Comparison of ENCODE assay signal across 29 cellular contexts in the genomic region with DNA sequence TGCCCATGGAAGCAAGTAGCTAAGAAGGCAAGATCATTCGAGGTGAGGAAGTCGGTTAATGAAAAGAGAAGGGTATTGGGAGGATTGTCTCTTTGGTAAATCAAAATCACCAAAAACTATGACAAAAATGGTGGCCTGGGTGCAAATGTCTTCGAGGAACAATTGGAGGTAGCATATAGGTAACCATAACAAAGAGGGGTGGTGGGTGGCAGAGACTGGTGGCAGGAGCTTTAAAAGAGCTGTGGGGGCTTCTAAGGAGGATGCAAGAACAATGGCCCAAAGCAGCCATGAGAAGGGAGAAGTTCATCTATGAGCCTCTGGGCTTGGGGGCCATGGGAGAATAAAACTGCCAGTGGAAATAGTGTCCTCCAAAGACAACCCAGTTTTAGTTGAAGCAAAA.
"Had no signal": no experiment of that assay in that cellular context is flagged by ENCODE, and none has a peak within 500 bp of the region (broad histone marks: within the 10 kb centered on the region; RNA-seq: fewer than 3 reads in every experiment).

No MANE protein-coding gene starts in this region.

- H3K27me3 ChIP-seq: neutrophil, ovary, right lobe of liver, sigmoid colon, stomach, thyroid gland, tibial nerve, upper lobe of left lung had no signal

- H3K79me2 ChIP-seq: parathyroid adenoma had no signal

- H3K9me3 ChIP-seq: neutrophil, ovary, psoas muscle, right lobe of liver, sigmoid colon, stomach, thoracic aorta, thyroid gland, tibial nerve, upper lobe of left lung had no signal

- H3K4me3 Mint-ChIP-seq: naive thymus-derived CD8-positive, alpha-beta T cell; natural killer cell treated with Interleukin-12 subunit alpha and Interleukin-12 subunit beta and Interleukin-15 and Interleukin-18, amount 100 ng/mL, for 72 hours; nephron progenitor cell; neural crest cell; stimulated activated effector memory CD8-positive, alpha-beta T cell treated with anti-CD3 and anti-CD28 coated beads, Interleukin-12 subunit alpha, Interleukin-12 subunit beta, amount 100 ng/mL, for 72 hours; stimulated activated naive B cell treated with anti-CD40 and anti-IgM and Interleukin-4, amounts not matched to agents 10 μg/mL and 1 μg/mL and 100 μg/mL, for 72 hours; stimulated activated naive CD8-positive, alpha-beta T cell treated with anti-CD3 and anti-CD28 coated beads, Interleukin-15, Interleukin-2, amounts not matched to agents 100 ng/mL and 50 ng/mL, for 24 hours had no signal

- H3K27ac Mint-ChIP-seq: naive thymus-derived CD8-positive, alpha-beta T cell; natural killer cell treated with Interleukin-12 subunit alpha and Interleukin-12 subunit beta and Interleukin-15 and Interleukin-18, amount 100 ng/mL, for 72 hours; nephron progenitor cell; progenitor cell of endocrine pancreas; stimulated activated effector memory CD8-positive, alpha-beta T cell treated with anti-CD3 and anti-CD28 coated beads, Interleukin-12 subunit alpha, Interleukin-12 subunit beta, amount 100 ng/mL, for 72 hours; stimulated activated naive B cell treated with anti-CD40 and anti-IgM and Interleukin-4, amounts not matched to agents 10 μg/mL and 1 μg/mL and 100 μg/mL, for 72 hours; stimulated activated naive CD8-positive, alpha-beta T cell treated with anti-CD3 and anti-CD28 coated beads, Interleukin-15, Interleukin-2, amounts not matched to agents 100 ng/mL and 50 ng/mL, for 24 hours had no signal

- DNase-seq: naive thymus-derived CD8-positive, alpha-beta T cell; nephron progenitor cell; nucleus accumbens; ovary; posterior cingulate gyrus; psoas muscle; right cardiac atrium; right lobe of liver; sigmoid colon; small intestine; stimulated activated CD4-positive, alpha-beta T cell treated with anti-CD3 and anti-CD28 coated beads, Interleukin-15, amount 100 ng/mL, for 24 hours; stimulated activated CD4-positive, alpha-beta T cell treated with anti-CD3 and anti-CD28 coated beads, Interleukin-2, amount 100 ng/mL, for 24 hours; stimulated activated CD4-positive, alpha-beta T cell treated with anti-CD3 and anti-CD28 coated beads, Interleukin-2, amount 100 ng/mL, for 48 hours; stimulated activated CD4-positive, alpha-beta T cell treated with anti-CD3 and anti-CD28 coated beads, Interleukin-4, amount 100 ng/mL, for 24 hours; stimulated activated naive B cell treated with anti-CD40 and anti-IgM and Interleukin-4, amounts not matched to agents 10 μg/mL and 1 μg/mL and 100 μg/mL, for 72 hours; stimulated activated naive CD4-positive, alpha-beta T cell treated with Interleukin-2 at 50 U/mL for 16 hours; stomach; thyroid gland; trophoblast cell; upper lobe of left lung had no signal

- ATAC-seq: naive thymus-derived CD8-positive, alpha-beta T cell; natural killer cell treated with Interleukin-12 subunit alpha and Interleukin-12 subunit beta and Interleukin-15 and Interleukin-18, amount 100 ng/mL, for 72 hours; psoas muscle; right cardiac atrium; right lobe of liver; stimulated activated naive B cell treated with anti-CD40 and anti-IgM and Interleukin-4, amounts not matched to agents 10 μg/mL and 1 μg/mL and 100 μg/mL, for 72 hours had no signal

- H3K27me3 Mint-ChIP-seq: natural killer cell treated with Interleukin-12 subunit alpha and Interleukin-12 subunit beta and Interleukin-15 and Interleukin-18, amount 100 ng/mL, for 72 hours; stimulated activated naive B cell treated with anti-CD40 and anti-IgM and Interleukin-4, amounts not matched to agents 10 μg/mL and 1 μg/mL and 100 μg/mL, for 72 hours; stimulated activated naive CD8-positive, alpha-beta T cell treated with anti-CD3 and anti-CD28 coated beads, Interleukin-15, Interleukin-2, amounts not matched to agents 100 ng/mL and 50 ng/mL, for 24 hours had no signal

- H3K36me3 ChIP-seq: neutrophil, ovary, right lobe of liver, sigmoid colon, stomach, thoracic aorta, thyroid gland, tibial nerve, upper lobe of left lung had no signal

- H3K36me3 Mint-ChIP-seq: naive thymus-derived CD8-positive, alpha-beta T cell; natural killer cell treated with Interleukin-12 subunit alpha and Interleukin-12 subunit beta and Interleukin-15 and Interleukin-18, amount 100 ng/mL, for 72 hours; stimulated activated effector memory CD8-positive, alpha-beta T cell treated with anti-CD3 and anti-CD28 coated beads, Interleukin-12 subunit alpha, Interleukin-12 subunit beta, amount 100 ng/mL, for 72 hours; stimulated activated naive B cell treated with anti-CD40 and anti-IgM and Interleukin-4, amounts not matched to agents 10 μg/mL and 1 μg/mL and 100 μg/mL, for 72 hours had no signal

- H3K27ac ChIP-seq: neutrophil, ovary, parathyroid adenoma, psoas muscle, right lobe of liver, sigmoid colon, stomach, thoracic aorta, thyroid gland, tibial nerve, upper lobe of left lung had no signal

- H2AFZ ChIP-seq: parathyroid adenoma had no signal

- H3K4me3 ChIP-seq: ovary, psoas muscle, right lobe of liver, sigmoid colon, stomach, thoracic aorta, thyroid gland, tibial nerve, upper lobe of left lung had no signal

- H3K9me3 Mint-ChIP-seq: naive thymus-derived CD8-positive, alpha-beta T cell; nephron progenitor cell; neural crest cell; stimulated activated effector memory CD8-positive, alpha-beta T cell treated with anti-CD3 and anti-CD28 coated beads, Interleukin-12 subunit alpha, Interleukin-12 subunit beta, amount 100 ng/mL, for 72 hours; stimulated activated naive B cell treated with anti-CD40 and anti-IgM and Interleukin-4, amounts not matched to agents 10 μg/mL and 1 μg/mL and 100 μg/mL, for 72 hours; stimulated activated naive CD8-positive, alpha-beta T cell treated with anti-CD3 and anti-CD28 coated beads, Interleukin-15, Interleukin-2, amounts not matched to agents 100 ng/mL and 50 ng/mL, for 24 hours had no signal

- H3K4me1 Mint-ChIP-seq: naive thymus-derived CD8-positive, alpha-beta T cell; nephron progenitor cell; neural crest cell; stimulated activated effector memory CD8-positive, alpha-beta T cell treated with anti-CD3 and anti-CD28 coated beads, Interleukin-12 subunit alpha, Interleukin-12 subunit beta, amount 100 ng/mL, for 72 hours; stimulated activated naive B cell treated with anti-CD40 and anti-IgM and Interleukin-4, amounts not matched to agents 10 μg/mL and 1 μg/mL and 100 μg/mL, for 72 hours had no signal

- H3K4me1 ChIP-seq: parathyroid adenoma, psoas muscle, right lobe of liver, sigmoid colon, stomach, thyroid gland, tibial nerve, upper lobe of left lung had no signal

- H3K9ac ChIP-seq: parathyroid adenoma had no signal
